ENCODE assay signal across 11 cellular contexts in genomic region chr10:49115796-49116508, GRCh38. TPM values are rescaled to one million over a fixed set of nuclear protein-coding genes. Genes with fewer than 3 reads are reported as not detected.
DNase-seq lines count a peak whose midpoint lies in the region; ATAC-seq and TF ChIP-seq lines count a peak whose summit lies in the region.
"Had no signal": no experiment of that assay in that cellular context is flagged by ENCODE, and none has a peak within 500 bp of the region (broad histone marks: within the 10 kb centered on the region; RNA-seq: fewer than 3 reads in every experiment).

No MANE protein-coding gene starts in this region.

- peak overlapping the region in 1 of 2 experiments; percentile 44; a peak in 1 of 4 replicates for H4K8ac ChIP-seq in IMR-90 (ENCODE audit: low read depth in 2 of 2, low read length in 2 of 2)

- H2BK120ac ChIP-seq in IMR-90 (ENCODE audit: low read depth, low read length), result peak overlapping the region; percentile 52; the same call in 1 of the 2 replicates

- ATAC-seq in IMR-90 (ENCODE audit: low read depth), result no peak
- no peak for ATAC-seq in stimulated activated memory B cell treated with anti-CD40 and anti-IgM and Interleukin-4, amounts not matched to agents 10 μg/mL and 1 μg/mL and 100 μg/mL, for 72 hours
- no peak for ATAC-seq in GM18868 (IDR thresholded peaks at IDR 0.05; ENCODE audit: unreplicated experiment)
- no peak for ATAC-seq in GM21367 (IDR thresholded peaks at IDR 0.05; ENCODE audit: unreplicated experiment)

- no TSS peak for BruUV-seq in IMR-90 (replicated peaks; lab: Mats Ljungman, UMichigan)

- TF ChIP-seq CTCF in AG09309 (IDR thresholded peaks at IDR 0.05; ENCODE audit: control insufficient read depth, insufficient read depth, low read depth, low read length, missing control alignments), result no peak
- TF ChIP-seq CTCF in IMR-90 (conservative IDR thresholded peaks at IDR 0.05; ENCODE audit: low read depth, low read length), result no peak
- no peak for TF ChIP-seq CTCF in ovary (IDR thresholded peaks at IDR 0.05)

- H3K36me3 Mint-ChIP-seq in stimulated activated memory B cell treated with anti-CD40 and anti-IgM and Interleukin-4, amounts not matched to agents 10 μg/mL and 1 μg/mL and 100 μg/mL, for 72 hours, result no peaks in the 10 kb centered on the region

- H3K4me1 ChIP-seq in IMR-90 (ENCODE audit: control insufficient read depth, insufficient read depth, low read length) (peaks cover 16% of the 10 kb centered on the region; the same call in 1 of the 2 replicates), esophagus (ENCODE audit: control insufficient read depth in 2 of 2, insufficient read depth in 2 of 2, low read length in 1 of 2) (peaks cover 0 to 4% of the 10 kb centered on the region in 2 donors), ovary (ENCODE audit: insufficient read depth) (peaks cover 22% of the 10 kb centered on the region)

- CTCF ChIA-PET in IMR-90 (lab: Yijun Ruan, JAX), result no interaction called here

- no peak overlapping the region for H3K14ac ChIP-seq in IMR-90 (replicated peaks; ENCODE audit: low read depth, low read length)

- no peaks in the 10 kb centered on the region for H3K4me1 Mint-ChIP-seq in stimulated activated memory B cell treated with anti-CD40 and anti-IgM and Interleukin-4, amounts not matched to agents 10 μg/mL and 1 μg/mL and 100 μg/mL, for 72 hours

- no peak for TF ChIP-seq EP300 in ovary (IDR thresholded peaks at IDR 0.05)

- no peaks in the 10 kb centered on the region; the same call in 1 of the 2 replicates for H3K36me3 ChIP-seq in IMR-90 (ENCODE audit: control insufficient read depth, insufficient read depth, low read length)
- H3K36me3 ChIP-seq in esophagus (ENCODE audit: control insufficient read depth in 2 of 2, insufficient read depth in 2 of 2, low read length in 1 of 2), result no peaks in the 10 kb centered on the region
- no peaks in the 10 kb centered on the region for H3K36me3 ChIP-seq in ovary

- peak overlapping the region; percentile 26 for H3K4me3 ChIP-seq in AG09309 (ENCODE audit: control insufficient read depth, low read depth, low read length)
- H3K4me3 ChIP-seq in IMR-90 (ENCODE audit: insufficient read depth, low read depth, low read length), result peak overlapping the region; percentile 66
- H3K4me3 ChIP-seq in esophagus (ENCODE audit: low read depth in 1 of 2, low read length in 2 of 2), result peak overlapping the region; percentile 16 to 64
- peak overlapping the region; percentile 66 for H3K4me3 ChIP-seq in ovary

- H3K9me3 ChIP-seq in IMR-90 (ENCODE audit: control insufficient read depth, insufficient read depth, low read length) (no peaks in the 10 kb centered on the region), esophagus (ENCODE audit: control insufficient read depth in 2 of 2, insufficient read depth in 1 of 2, low read depth in 1 of 2, low read length in 1 of 2) (no peaks in the 10 kb centered on the region), ovary (no peaks in the 10 kb centered on the region)

- H3K56ac ChIP-seq in IMR-90 (ENCODE audit: extremely low read depth, insufficient read depth, low read length), result no peak overlapping the region

- peaks cover 4% of the 10 kb centered on the region; the same call in 1 of the 2 replicates for H3K9me1 ChIP-seq in IMR-90 (ENCODE audit: insufficient read depth, low read length)

- in situ Hi-C loops in IMR-90 (cut with MboI; ENCODE audit: low sequenced_read_pairs), result no loop called here

- H4K91ac ChIP-seq in IMR-90 (ENCODE audit: insufficient read depth, low read depth, low read length), result no peak overlapping the region; the same call in 1 of the 2 replicates

- H3K4me2 ChIP-seq in IMR-90 (ENCODE audit: low read depth, low read length), result peak overlapping the region; percentile 92

- H3K27me3 ChIP-seq in IMR-90 (ENCODE audit: control insufficient read depth, insufficient read depth, low read length) (peaks cover 2% of the 10 kb centered on the region), esophagus (ENCODE audit: control insufficient read depth in 1 of 2, insufficient read depth in 2 of 2, low read length in 2 of 2) (no peaks in the 10 kb centered on the region), ovary (no peaks in the 10 kb centered on the region)

- peak overlapping the region; percentile 80 for H2AK9ac ChIP-seq in IMR-90 (replicated peaks; ENCODE audit: low read depth, low read length, poor library complexity)

- dilution Hi-C loops in IMR-90 (cut with HindIII; ENCODE audit: low sequenced_read_pairs, unreplicated experiment), result no loop called here

- no peaks in the 10 kb centered on the region for H3K9me3 Mint-ChIP-seq in stimulated activated memory B cell treated with anti-CD40 and anti-IgM and Interleukin-4, amounts not matched to agents 10 μg/mL and 1 μg/mL and 100 μg/mL, for 72 hours

- H3K23ac ChIP-seq in IMR-90 (ENCODE audit: low read depth, low read length), result no peak overlapping the region

- peak overlapping the region; percentile 63; the same call in 1 of the 2 replicates for H3K18ac ChIP-seq in IMR-90 (ENCODE audit: low read depth, low read length)

- H4K5ac ChIP-seq in IMR-90 (ENCODE audit: low read depth, low read length), result peak overlapping the region; percentile 88

- H3K27ac ChIP-seq in IMR-90 (ENCODE audit: insufficient read depth, low read length) (peak overlapping the region; percentile 7; the same call in 1 of the 2 replicates), esophagus (ENCODE audit: low read depth in 2 of 2, low read length in 1 of 2) (no peak overlapping the region), ovary (peak overlapping the region; percentile 43 to 64)

- POLR2A ChIA-PET in IMR-90 (lab: Charles Lee; ENCODE audit: unreplicated experiment), result no interaction called here

- TF ChIP-seq POLR2A in IMR-90 (IDR thresholded peaks at IDR 0.05; ENCODE audit: low read depth, low read length) (no peak), ovary (IDR thresholded peaks at IDR 0.05) (no peak)

- H3K4ac ChIP-seq in IMR-90 (ENCODE audit: low read depth, low read length), result 0 out of 2 replicates have a peak overlapping the region, but pooled peaks have one; percentile 64

- no peak overlapping the region for H2BK5ac ChIP-seq in IMR-90 (ENCODE audit: low read depth, low read length, poor library complexity, severe bottlenecking)

- peak overlapping the region; percentile 85 for H2AFZ ChIP-seq in IMR-90 (replicated peaks; ENCODE audit: low read length, poor library complexity)

- DNase-seq in AG09309 (ENCODE audit: low read depth) (no peak), IMR-90 (no peak), ovary (peak in 1 of 5 donors; percentile 51)
- DNase-seq in stimulated activated CD4-positive, alpha-beta T cell treated with anti-CD3 and anti-CD28 coated beads, Interleukin-4, amount 100 ng/mL, for 1 hour, result no peak
- DNase-seq: Karpas-422, NCI-H82 had no signal

- intact Hi-C loops in IMR-90 (cut with micrococcal nuclease), result loop anchor here (2.0 to 10.0 kb wide), 2 partner anchors 135 to 179 kb away; partner anchors contain the start of gene C10orf71
- intact Hi-C loops in ovary (cut with DNase I), result loop anchor here in 2 of 4 donors (5.0 to 10.0 kb wide), 2 partner anchors 34 to 101 kb away; no protein-coding TSS in a partner anchor

- no peak overlapping the region for H2BK20ac ChIP-seq in IMR-90 (ENCODE audit: low read depth, low read length)

- H2BK15ac ChIP-seq in IMR-90 (ENCODE audit: low read depth, low read length), result no peak overlapping the region

- peak overlapping the region; percentile 43; the same call in 1 of the 2 replicates for H2AK5ac ChIP-seq in IMR-90 (ENCODE audit: low read depth, low read length)

- peaks cover 0 to 35% of the 10 kb centered on the region in 2 experiments; a peak in 3 of 4 replicates for H3K79me1 ChIP-seq in IMR-90 (ENCODE audit: low read depth in 1 of 2, low read length in 2 of 2)

- WGBS in IMR-90 (ENCODE audit: extremely low coverage in 2 of 2, insufficient read length in 1 of 2), 2 experiments, result 100% methylated on average over 3 of the region's 14 CpGs; no CpG with 5 or more reads in 1 of the 2 experiments
- 79 to 82% methylated on average over 14 of the region's 14 CpGs for WGBS in esophagus, 2 donors
- WGBS in ovary, 3 donors, result 66 to 80% (median 71%) methylated on average over 14 of the region's 14 CpGs

- TF ChIP-seq RAD21 in IMR-90 (IDR thresholded peaks at IDR 0.05; ENCODE audit: low read length), result no peak

- H3K4me3 Mint-ChIP-seq in stimulated activated memory B cell treated with anti-CD40 and anti-IgM and Interleukin-4, amounts not matched to agents 10 μg/mL and 1 μg/mL and 100 μg/mL, for 72 hours, result no peak overlapping the region

- H4K20me1 ChIP-seq in IMR-90 (ENCODE audit: insufficient read depth, low read length), result peaks cover 6% of the 10 kb centered on the region; the same call in 1 of the 2 replicates

- H3K27me3 Mint-ChIP-seq in stimulated activated memory B cell treated with anti-CD40 and anti-IgM and Interleukin-4, amounts not matched to agents 10 μg/mL and 1 μg/mL and 100 μg/mL, for 72 hours, result peaks cover 26% of the 10 kb centered on the region

- H3K9ac ChIP-seq in IMR-90 (ENCODE audit: low read depth, low read length), result peak overlapping the region; percentile 40

- H3K27ac Mint-ChIP-seq in stimulated activated memory B cell treated with anti-CD40 and anti-IgM and Interleukin-4, amounts not matched to agents 10 μg/mL and 1 μg/mL and 100 μg/mL, for 72 hours, result no peak overlapping the region

TF ChIP-seq in IMR-90, 13 proteins besides CTCF, POLR2A, EP300 and RAD21 (continues in another document):
- TF ChIP-seq MAZ (IDR thresholded peaks at IDR 0.05; ENCODE audit: borderline replicate concordance, low read depth, low read length), result no peak
- TF ChIP-seq SMC3 (IDR thresholded peaks at IDR 0.05; ENCODE audit: low read depth, low read length), result no peak
- TF ChIP-seq MAFK (IDR thresholded peaks at IDR 0.05; ENCODE audit: low read depth, low read length), result no peak

RNA-seq across cellular contexts. Expression of gene VSTM4, which starts 0.6 kb away (rescaled TPM):
- 2.5 and 2.9 TPM in 2 replicates for total RNA-seq in IMR-90 (2012; rRNA removed)
- polyA plus RNA-seq in IMR-90 (2012; rRNA removed), result 2.1 and 2.4 TPM in 2 replicates
- 1.2 and 1.3 TPM in 2 replicates for polyA plus RNA-seq in IMR-90 (2012; cell fraction: cytosol; rRNA removed)
- 0.76 and 2.5 TPM in 2 replicates for polyA plus RNA-seq in IMR-90 (2012; cell fraction: nucleus; rRNA removed; ENCODE audit: low replicate concordance)
- 1 to 10 TPM in 1 of 2 donors, under 1 TPM in 1; 0.31 to 1.2 TPM for polyA plus RNA-seq in esophagus
- 10 to 100 TPM; 17.3 to 68.9 (median 42.9) TPM for total RNA-seq in ovary
- 10 to 100 TPM; 28.3 to 57.1 TPM for polyA plus RNA-seq in ovary

RNA-seq across cellular contexts. Expression of gene FAM170B, which starts 17.9 kb away (rescaled TPM):
- total RNA-seq in IMR-90 (2012; rRNA removed) (not detected in 2 replicates), ovary (not detected)
- polyA plus RNA-seq in IMR-90 (2012; rRNA removed) (not detected in 2 replicates), esophagus (not detected), ovary (not detected)
- polyA plus RNA-seq in IMR-90 (2012; cell fraction: cytosol; rRNA removed), result not detected in 2 replicates
- not detected in 2 replicates for polyA plus RNA-seq in IMR-90 (2012; cell fraction: nucleus; rRNA removed; ENCODE audit: low replicate concordance)
- total RNA-seq: myocyte had no signal

Comparison
In these comparisons a context has a peak if more than half of its experiments do, and no peak if none do; other contexts are left out.
1. H3K27ac ChIP-seq: peak in IMR-90 (single experiment) and ovary (2 of 2); none in esophagus (0 of 2).
2. RNA of gene VSTM4, which starts 0.6 kb away (polyA plus RNA-seq): 28.3 to 57.1 TPM in ovary; 0.76 to 2.5 TPM in IMR-90 and 0.31 to 1.2 TPM in esophagus; every median in the first group is over 4 times any median in the second.
3. Peak in every context shown above with its lines, with median percentiles within 50 percentile points of each other: H3K4me3 ChIP-seq.